17 cellular contexts compared by ENCODE assay signal in the genomic region with DNA sequence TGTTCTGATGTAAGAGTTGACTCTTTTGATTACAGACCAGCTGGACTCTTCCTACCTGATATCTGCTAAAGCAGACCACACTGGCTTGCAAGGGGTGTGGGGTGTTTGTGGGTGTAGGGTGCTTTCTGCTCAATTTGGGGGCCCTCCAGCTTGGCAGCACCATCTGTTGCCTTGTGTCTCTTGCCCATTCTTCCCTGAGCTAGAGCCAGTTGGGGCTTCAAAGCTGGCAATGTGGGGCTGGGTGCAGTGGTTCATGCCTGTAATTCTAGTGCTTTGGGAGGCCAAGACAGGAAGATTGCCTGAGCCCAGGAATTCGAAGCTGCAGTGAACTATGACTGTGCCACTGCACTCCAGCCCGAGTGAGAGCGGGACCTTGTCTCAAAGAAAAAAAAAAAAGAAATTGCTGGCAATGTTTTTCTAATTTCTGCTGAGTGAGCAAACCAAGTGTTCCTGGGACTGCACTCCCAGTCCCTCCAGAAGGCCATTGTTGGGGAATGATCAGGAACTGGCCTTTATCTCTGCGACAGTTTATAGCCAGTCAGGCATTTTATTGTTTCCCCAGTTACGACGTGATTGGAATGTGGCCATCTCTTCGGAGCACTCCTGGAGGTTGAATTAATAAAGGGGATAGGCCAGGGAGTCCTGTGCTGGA. TPM values are rescaled to one million over a fixed set of nuclear protein-coding genes. Genes with fewer than 3 reads are reported as not detected.
DNase-seq lines count a peak whose midpoint lies in the region; ATAC-seq and TF ChIP-seq lines count a peak whose summit lies in the region.
"Had no signal": no experiment of that assay in that cellular context is flagged by ENCODE, and none has a peak within 500 bp of the region (broad histone marks: within the 10 kb centered on the region; RNA-seq: fewer than 3 reads in every experiment).

No MANE protein-coding gene starts in this region.

- H3K4me3 ChIP-seq in HEK293 (ENCODE audit: low read depth, low read length) (no peak overlapping the region), parathyroid adenoma (ENCODE audit: low read depth, low read length) (no peak overlapping the region), smooth muscle cell (no peak overlapping the region)
- H3K4me3 ChIP-seq: lower lobe of right lung had no signal

- H3K79me2 ChIP-seq in parathyroid adenoma (no peaks in the 10 kb centered on the region), smooth muscle cell (ENCODE audit: low read depth) (no peaks in the 10 kb centered on the region)

- H4K20me1 ChIP-seq in smooth muscle cell (ENCODE audit: low read depth) = no peaks in the 10 kb centered on the region

- H3K4me1 ChIP-seq in HEK293 (ENCODE audit: control insufficient read depth, insufficient read depth, low read length) (peaks cover 14% of the 10 kb centered on the region), parathyroid adenoma (peaks cover 6% of the 10 kb centered on the region), smooth muscle cell (ENCODE audit: low read depth) (peaks cover 12% of the 10 kb centered on the region)
- H3K4me1 ChIP-seq: lower lobe of right lung had no signal

- CTCF ChIA-PET in HEK293 (lab: Yijun Ruan, JAX) = interaction anchor here (0.6 to 2.0 kb wide), 5 partner anchors 9 to 100 kb away, joined by 3 to 6 read pairs (median 3); no protein-coding TSS in a partner anchor

- H3K9me3 ChIP-seq in HEK293 (ENCODE audit: control insufficient read depth, insufficient read depth, low read depth, low read length) = no peaks in the 10 kb centered on the region
- H3K9me3 ChIP-seq in parathyroid adenoma (ENCODE audit: control insufficient read depth, low read length) = no peaks in the 10 kb centered on the region
- no peaks in the 10 kb centered on the region for H3K9me3 ChIP-seq in smooth muscle cell (replicated peaks; ENCODE audit: low read depth)
- H3K9me3 ChIP-seq: lower lobe of right lung had no signal

- H3F3A ChIP-seq in smooth muscle cell (ENCODE audit: low read depth) = peaks cover 3% of the 10 kb centered on the region

- DNase-seq in dermis blood vessel endothelial cell = peak; percentile 65
- DNase-seq in left kidney (ENCODE audit: low read depth, low spot score) = peak; percentile 76
- DNase-seq in smooth muscle cell (lab: John Stamatoyannopoulos, UW; ENCODE audit: unreplicated experiment) = no peak
- DNase-seq in NCI-H1436 treated with DMSO at 0.1 percent for 48 hours (lab: John Stamatoyannopoulos, UW) = no peak
- DNase-seq: activated effector memory CD4-positive, alpha-beta T cell treated with anti-CD3 and anti-CD28 coated beads, Interleukin-2, amount 50 U/mL, for 16 hours; amygdala; lower lobe of right lung; MV-4-11; NCI-H2081 treated with DMSO at 0.1 percent for 48 hours; NCI-H82; stimulated activated CD4-positive, alpha-beta T cell treated with anti-CD3 and anti-CD28 coated beads, Interleukin-12 subunit alpha, Interleukin-12 subunit beta, amount 100 ng/mL, for 4 hours; stimulated activated naive CD8-positive, alpha-beta T cell treated with anti-CD3 and anti-CD28 coated beads, Interleukin-15, amount 100 ng/mL, for 72 hours; SW 1271 had no signal

- no peak overlapping the region for H3K27ac ChIP-seq in HEK293 (ENCODE audit: extremely low read depth, low read depth, low read length)
- no peak overlapping the region for H3K27ac ChIP-seq in parathyroid adenoma
- H3K27ac ChIP-seq in smooth muscle cell (ENCODE audit: low read depth) = no peak overlapping the region
- H3K27ac ChIP-seq: lower lobe of right lung had no signal

- H2AFZ ChIP-seq in parathyroid adenoma (peak overlapping the region; percentile 51), smooth muscle cell (ENCODE audit: low read depth) (no peak overlapping the region)

- ATAC-seq in HG02759 (IDR thresholded peaks at IDR 0.05; ENCODE audit: unreplicated experiment) (no peak), GM19328 (IDR thresholded peaks at IDR 0.05; ENCODE audit: unreplicated experiment) (no peak)
- ATAC-seq: lower lobe of right lung; stimulated activated naive CD8-positive, alpha-beta T cell treated with anti-CD3 and anti-CD28 coated beads, Interleukin-15, amount 100 ng/mL, for 72 hours had no signal

- H3K9ac ChIP-seq in parathyroid adenoma (no peak overlapping the region), smooth muscle cell (ENCODE audit: low read depth) (no peak overlapping the region)

- POLR2A ChIA-PET in HEK293 (lab: Yijun Ruan, JAX) = no interaction called here

- H3K27me3 ChIP-seq in parathyroid adenoma (ENCODE audit: control insufficient read depth, insufficient read depth, low read length) (no peaks in the 10 kb centered on the region), smooth muscle cell (ENCODE audit: low read depth) (no peaks in the 10 kb centered on the region)

- no peak for TF ChIP-seq CTCF in HEK293 (tag by site-specific recombination; IDR thresholded peaks at IDR 0.05)
- no peak for TF ChIP-seq CTCF in parathyroid adenoma (IDR thresholded peaks at IDR 0.05)
- TF ChIP-seq CTCF in smooth muscle cell (IDR thresholded peaks at IDR 0.05; ENCODE audit: borderline replicate concordance, insufficient read depth, poor library complexity, severe bottlenecking) = no peak

- 31% methylated on average over 7 of the region's 7 CpGs for WGBS in smooth muscle cell (ENCODE audit: low lambda C conversion rate)

- H3K36me3 ChIP-seq in HEK293 (ENCODE audit: control insufficient read depth in 2 of 2, insufficient read depth in 1 of 2, low read length in 2 of 2) (no peaks in the 10 kb centered on the region), parathyroid adenoma (ENCODE audit: control insufficient read depth, insufficient read depth, low read length) (no peaks in the 10 kb centered on the region), smooth muscle cell (ENCODE audit: low read depth) (no peaks in the 10 kb centered on the region)
- H3K36me3 ChIP-seq: lower lobe of right lung had no signal

- H3K4me2 ChIP-seq in parathyroid adenoma (ENCODE audit: low read length) (no peak overlapping the region), smooth muscle cell (no peak overlapping the region)

TF ChIP-seq in HEK293, 187 proteins besides CTCF, POLR2A, EP300 and RAD21:
- no peak for TF ChIP-seq ZBTB8A (tag by site-specific recombination; IDR thresholded peaks at IDR 0.05)
- no peak for TF ChIP-seq SCRT1 (tag by site-specific recombination; IDR thresholded peaks at IDR 0.05; ENCODE audit: borderline replicate concordance)
- no peak for TF ChIP-seq KLF10 (tag by site-specific recombination; IDR thresholded peaks at IDR 0.05)
- no peak for TF ChIP-seq ZNF544 (tag by site-specific recombination; IDR thresholded peaks at IDR 0.05)
- no peak for TF ChIP-seq ZNF24 (tag by site-specific recombination; IDR thresholded peaks at IDR 0.05)
- TF ChIP-seq ZNF335 (tag by site-specific recombination; conservative IDR thresholded peaks at IDR 0.05) = peak; percentile 24; the same call in 1 of the 2 replicates
- TF ChIP-seq ZNF121 (tag by site-specific recombination; IDR thresholded peaks at IDR 0.05) = no peak
- TF ChIP-seq ZBTB7A (tag by site-specific recombination; IDR thresholded peaks at IDR 0.05; ENCODE audit: low read depth) = no peak
- TF ChIP-seq GLIS1 (tag by site-specific recombination; IDR thresholded peaks at IDR 0.05) = peak; percentile 87
- TF ChIP-seq, protein P1, sequence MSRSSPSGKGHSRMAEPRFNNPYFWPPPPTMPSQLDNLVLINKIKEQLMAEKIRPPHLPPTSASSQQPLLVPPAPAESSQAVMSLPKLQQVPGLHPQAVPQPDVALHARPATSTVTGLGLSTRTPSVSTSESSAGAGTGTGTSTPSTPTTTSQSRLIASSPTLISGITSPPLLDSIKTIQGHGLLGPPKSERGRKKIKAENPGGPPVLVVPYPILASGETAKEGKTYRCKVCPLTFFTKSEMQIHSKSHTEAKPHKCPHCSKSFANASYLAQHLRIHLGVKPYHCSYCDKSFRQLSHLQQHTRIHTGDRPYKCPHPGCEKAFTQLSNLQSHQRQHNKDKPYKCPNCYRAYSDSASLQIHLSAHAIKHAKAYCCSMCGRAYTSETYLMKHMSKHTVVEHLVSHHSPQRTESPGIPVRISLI (tag by site-specific recombination; IDR thresholded peaks at IDR 0.05) = no peak
- TF ChIP-seq, protein P2, sequence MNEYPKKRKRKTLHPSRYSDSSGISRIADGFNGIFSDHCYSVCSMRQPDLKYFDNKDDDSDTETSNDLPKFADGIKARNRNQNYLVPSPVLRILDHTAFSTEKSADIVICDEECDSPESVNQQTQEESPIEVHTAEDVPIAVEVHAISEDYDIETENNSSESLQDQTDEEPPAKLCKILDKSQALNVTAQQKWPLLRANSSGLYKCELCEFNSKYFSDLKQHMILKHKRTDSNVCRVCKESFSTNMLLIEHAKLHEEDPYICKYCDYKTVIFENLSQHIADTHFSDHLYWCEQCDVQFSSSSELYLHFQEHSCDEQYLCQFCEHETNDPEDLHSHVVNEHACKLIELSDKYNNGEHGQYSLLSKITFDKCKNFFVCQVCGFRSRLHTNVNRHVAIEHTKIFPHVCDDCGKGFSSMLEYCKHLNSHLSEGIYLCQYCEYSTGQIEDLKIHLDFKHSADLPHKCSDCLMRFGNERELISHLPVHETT (tag by site-specific recombination; IDR thresholded peaks at IDR 0.05) = no peak
- no peak for TF ChIP-seq EGR2 (tag by site-specific recombination; IDR thresholded peaks at IDR 0.05; ENCODE audit: low read depth)

RNA-seq across cellular contexts. Expression of a gene that starts 57.0 kb away (rescaled TPM):
- 1.9 and 54.6 TPM in 2 replicates for total RNA-seq in dermis blood vessel endothelial cell
- total RNA-seq in smooth muscle cell = 25.6 and 34.1 TPM in 2 replicates
- polyA plus RNA-seq in smooth muscle cell = 15.3 and 25.5 TPM in 2 replicates

Comparison
In these comparisons a context has a peak if more than half of its experiments do, and no peak if none do; other contexts are left out.
1. DNase-seq: peak in dermis blood vessel endothelial cell (single experiment) and left kidney (single experiment); none in smooth muscle cell (single experiment) and NCI-H1436 treated with DMSO at 0.1 percent for 48 hours (single experiment).